In the genomic region with DNA sequence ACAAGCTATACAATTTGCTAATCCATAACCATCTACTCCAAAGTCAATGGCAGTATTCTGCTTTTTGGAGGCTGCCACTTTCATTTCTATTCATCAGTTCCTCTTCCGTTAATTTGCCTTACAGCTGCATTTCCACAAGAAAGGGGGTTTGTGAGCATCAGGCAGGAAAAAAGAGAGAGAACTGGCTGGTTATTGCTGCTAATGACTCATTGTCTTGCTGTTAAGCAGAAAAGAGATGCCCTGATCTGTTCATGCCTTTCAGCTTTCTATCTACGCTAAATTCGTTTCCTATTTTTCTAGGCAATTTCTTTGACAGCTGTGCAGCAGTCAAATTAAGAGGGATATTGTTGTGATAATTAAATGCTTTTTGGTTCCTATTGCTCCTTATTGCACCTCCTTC, we compare ENCODE assay signal across 1 cellular context.
TF ChIP-seq lines count a peak whose summit lies in the region.

No MANE protein-coding gene starts in this region.

TF ChIP-seq in H1, 55 proteins besides CTCF, POLR2A, EP300 and RAD21:
- TF ChIP-seq BCL11A (IDR thresholded peaks at IDR 0.05; ENCODE audit: low read depth in 2 of 2, low read length in 2 of 2) = no peak
- TF ChIP-seq SP2 (IDR thresholded peaks at IDR 0.05; ENCODE audit: low read length) = no peak
- TF ChIP-seq YY1 (IDR thresholded peaks at IDR 0.05; ENCODE audit: low read depth, low read length) = no peak
- no peak for TF ChIP-seq TEAD4 (IDR thresholded peaks at IDR 0.05; ENCODE audit: low read depth, low read length)
- TF ChIP-seq, protein P1, sequence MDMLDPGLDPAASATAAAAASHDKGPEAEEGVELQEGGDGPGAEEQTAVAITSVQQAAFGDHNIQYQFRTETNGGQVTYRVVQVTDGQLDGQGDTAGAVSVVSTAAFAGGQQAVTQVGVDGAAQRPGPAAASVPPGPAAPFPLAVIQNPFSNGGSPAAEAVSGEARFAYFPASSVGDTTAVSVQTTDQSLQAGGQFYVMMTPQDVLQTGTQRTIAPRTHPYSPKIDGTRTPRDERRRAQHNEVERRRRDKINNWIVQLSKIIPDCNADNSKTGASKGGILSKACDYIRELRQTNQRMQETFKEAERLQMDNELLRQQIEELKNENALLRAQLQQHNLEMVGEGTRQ (IDR thresholded peaks at IDR 0.05; ENCODE audit: low read length) = no peak
- TF ChIP-seq SRF (IDR thresholded peaks at IDR 0.05; ENCODE audit: low read depth, low read length) = no peak
- no peak for TF ChIP-seq SIRT6 (IDR thresholded peaks at IDR 0.05; ENCODE audit: low read length)
- no peak for TF ChIP-seq SP4 (IDR thresholded peaks at IDR 0.05; ENCODE audit: low read length)
- no peak for TF ChIP-seq BACH1 (IDR thresholded peaks at IDR 0.05; ENCODE audit: low read length)
- no peak for TF ChIP-seq RNF2 (IDR thresholded peaks at IDR 0.05; ENCODE audit: borderline replicate concordance, low read depth, low read length, missing control alignments, poor library complexity, severe bottlenecking)
- TF ChIP-seq TAF1 (IDR thresholded peaks at IDR 0.05; ENCODE audit: low read depth, low read length) = no peak
- no peak for TF ChIP-seq RXRA (IDR thresholded peaks at IDR 0.05; ENCODE audit: insufficient read depth, low read depth, low read length)
- TF ChIP-seq ATF2 (IDR thresholded peaks at IDR 0.05; ENCODE audit: low read length) = no peak
- no peak for TF ChIP-seq GABPA (IDR thresholded peaks at IDR 0.05; ENCODE audit: borderline replicate concordance, insufficient read depth, low read length)
- no peak for TF ChIP-seq CEBPB (IDR thresholded peaks at IDR 0.05; ENCODE audit: low read depth, low read length)
- TF ChIP-seq RFX5 (IDR thresholded peaks at IDR 0.05; ENCODE audit: borderline replicate concordance, low read depth, low read length) = no peak
TF ChIP-seq in H1: peak in this region for 0.
